Comparison of ENCODE assay signal across 11 cellular contexts in the genomic region with DNA sequence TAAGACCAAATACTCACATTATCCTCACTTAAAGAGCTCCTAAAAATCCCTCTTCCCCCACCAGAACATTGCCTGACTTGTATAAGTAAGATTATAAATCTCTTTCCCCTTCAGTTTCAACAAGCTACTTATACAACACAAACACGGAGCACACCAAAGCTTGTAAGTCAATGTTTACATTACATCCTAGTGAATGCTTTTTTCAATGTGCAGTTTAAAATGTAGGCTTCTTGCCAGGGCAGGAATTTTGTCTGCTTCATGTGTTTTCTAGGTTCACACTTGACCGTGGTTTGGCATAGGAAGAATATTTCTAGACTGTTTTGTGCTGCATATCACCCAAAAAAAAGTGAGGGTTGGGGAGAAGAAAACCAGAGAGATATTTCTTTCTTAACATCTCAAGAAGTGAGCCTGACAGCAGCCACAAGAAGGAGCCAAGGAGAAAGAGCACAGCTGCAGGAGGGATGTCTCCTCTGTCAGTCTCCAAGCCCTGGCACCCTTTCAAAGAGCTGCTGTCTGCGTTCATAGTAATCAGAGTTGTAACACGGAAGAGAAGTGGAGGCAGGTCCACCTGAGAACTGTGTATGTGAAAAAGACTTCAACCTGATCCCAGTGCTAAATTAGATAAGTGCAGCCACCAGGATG.
DNase-seq lines count a peak whose midpoint lies in the region; ATAC-seq and TF ChIP-seq lines count a peak whose summit lies in the region.
"Had no signal": no experiment of that assay in that cellular context is flagged by ENCODE, and none has a peak within 500 bp of the region (broad histone marks: within the 10 kb centered on the region; RNA-seq: fewer than 3 reads in every experiment).

No MANE protein-coding gene starts in this region.

- H3K27me3 ChIP-seq in mesenchymal stem cell (ENCODE audit: control insufficient read depth in 1 of 2, insufficient read depth in 1 of 2, low read length in 2 of 2) (no peaks in the 10 kb centered on the region), uterus (no peaks in the 10 kb centered on the region)

- no peak overlapping the region for H2AFZ ChIP-seq in mesenchymal stem cell (ENCODE audit: low read depth, low read length)

- no peak overlapping the region for H3K23ac ChIP-seq in mesenchymal stem cell (ENCODE audit: low read length in 2 of 2)

- no peak overlapping the region for H3K14ac ChIP-seq in mesenchymal stem cell (ENCODE audit: low read length in 2 of 2)

- H3K4me3 ChIP-seq in mesenchymal stem cell (ENCODE audit: insufficient read depth in 1 of 2, low read depth in 1 of 2, low read length in 2 of 2) (no peak overlapping the region), uterus (no peak overlapping the region)

- H3K9me3 Mint-ChIP-seq in HFFc6 = no peaks in the 10 kb centered on the region
- H3K9me3 Mint-ChIP-seq in activated CD8-positive, alpha-beta memory T cell treated with anti-CD3 and anti-CD28 coated beads, Interleukin-2, amount 10 ng/mL, durations not matched to agents 7 days and 5 days (ENCODE audit: low read depth) = no peaks in the 10 kb centered on the region

- ATAC-seq in activated CD8-positive, alpha-beta memory T cell treated with anti-CD3 and anti-CD28 coated beads, Interleukin-2, amount 10 ng/mL, durations not matched to agents 7 days and 5 days = no peak
- ATAC-seq in HG03378 (IDR thresholded peaks at IDR 0.05; ENCODE audit: unreplicated experiment) = no peak
- no peak for ATAC-seq in GM18519 (IDR thresholded peaks at IDR 0.05; ENCODE audit: low FRiP score, unreplicated experiment)

- intact Hi-C loops in uterus (cut with DNase I; ENCODE audit: low total_unique reads) = no loop called here

- no peak overlapping the region for H2BK15ac ChIP-seq in mesenchymal stem cell (ENCODE audit: low read depth, poor library complexity, severe bottlenecking)

- no peaks in the 10 kb centered on the region for H3K79me1 ChIP-seq in mesenchymal stem cell (replicated peaks; ENCODE audit: low read length, poor library complexity, severe bottlenecking)

- H4K91ac ChIP-seq in mesenchymal stem cell (ENCODE audit: low read length) = no peak overlapping the region

- peak overlapping the region; percentile 19 for H3K27ac Mint-ChIP-seq in HFFc6
- H3K27ac Mint-ChIP-seq in activated CD8-positive, alpha-beta memory T cell treated with anti-CD3 and anti-CD28 coated beads, Interleukin-2, amount 10 ng/mL, durations not matched to agents 7 days and 5 days = no peak overlapping the region
- H3K27ac Mint-ChIP-seq: immature natural killer cell had no signal

- H3K4me2 ChIP-seq in mesenchymal stem cell (ENCODE audit: low read length, poor library complexity, severe bottlenecking) = no peak overlapping the region

- DNase-seq in COLO668 (lab: John Stamatoyannopoulos, UW; ENCODE audit: unreplicated experiment) = peak; percentile 14
- no peak for DNase-seq in HFFc6
- peak; percentile 20 for DNase-seq in RPMI7951 (ENCODE audit: low read depth)
- DNase-seq in mesenchymal stem cell = peak; percentile 63
- no peak for DNase-seq in activated CD8-positive, alpha-beta memory T cell treated with anti-CD3 and anti-CD28 coated beads, Interleukin-2, amount 10 ng/mL, durations not matched to agents 7 days and 5 days
- DNase-seq in uterus = no peak
- DNase-seq: immature natural killer cell; KBM-7; stimulated activated CD4-positive, alpha-beta T cell treated with anti-CD3 and anti-CD28 coated beads, Interleukin-4, amount 100 ng/mL, for 24 hours had no signal

- peaks cover 28% of the 10 kb centered on the region for H3K4me1 Mint-ChIP-seq in HFFc6 (ENCODE audit: low read depth)
- H3K4me1 Mint-ChIP-seq in activated CD8-positive, alpha-beta memory T cell treated with anti-CD3 and anti-CD28 coated beads, Interleukin-2, amount 10 ng/mL, durations not matched to agents 7 days and 5 days = no peaks in the 10 kb centered on the region
- H3K4me1 Mint-ChIP-seq: immature natural killer cell had no signal

- peak overlapping the region; percentile 64 for H2BK120ac ChIP-seq in mesenchymal stem cell (ENCODE audit: low read depth, low read length)

- H3K27ac ChIP-seq in mesenchymal stem cell (ENCODE audit: low read length, poor library complexity, severe bottlenecking) = no peak overlapping the region
- no peak overlapping the region for H3K27ac ChIP-seq in uterus

- TF ChIP-seq POLR2A in uterus (IDR thresholded peaks at IDR 0.05) = no peak

- H3K4ac ChIP-seq in mesenchymal stem cell (ENCODE audit: low read depth in 1 of 2, low read length in 2 of 2) = no peak overlapping the region

- H3K36me3 ChIP-seq in mesenchymal stem cell (ENCODE audit: control insufficient read depth in 1 of 2, insufficient read depth in 2 of 2, low read depth in 1 of 2, low read length in 2 of 2) (no peaks in the 10 kb centered on the region), uterus (no peaks in the 10 kb centered on the region)

- no peaks in the 10 kb centered on the region; the same call in 1 of the 2 replicates for H3K27me3 Mint-ChIP-seq in HFFc6 (ENCODE audit: insufficient read depth)
- H3K27me3 Mint-ChIP-seq in activated CD8-positive, alpha-beta memory T cell treated with anti-CD3 and anti-CD28 coated beads, Interleukin-2, amount 10 ng/mL, durations not matched to agents 7 days and 5 days = peaks cover 22% of the 10 kb centered on the region

- CTCF ChIA-PET in activated CD8-positive, alpha-beta memory T cell treated with anti-CD3 and anti-CD28 coated beads, Interleukin-2, amount 10 ng/mL, durations not matched to agents 7 days and 5 days (lab: Charles Lee) = no interaction called here

- TF ChIP-seq CTCF in HFFc6 (IDR thresholded peaks at IDR 0.05) (peak; percentile 18; the same call in 1 of the 2 replicates), uterus (IDR thresholded peaks at IDR 0.05) (no peak)

- H3K18ac ChIP-seq in mesenchymal stem cell (ENCODE audit: low read depth in 1 of 2, low read length in 2 of 2) = no peak overlapping the region

- no peak overlapping the region for H4K8ac ChIP-seq in mesenchymal stem cell (ENCODE audit: low read length)

- H2BK5ac ChIP-seq in mesenchymal stem cell (ENCODE audit: low read depth, low read length, poor library complexity, severe bottlenecking) = no peak overlapping the region

- H3K9me3 ChIP-seq in mesenchymal stem cell (ENCODE audit: control insufficient read depth, low read length) = no peaks in the 10 kb centered on the region
- H3K9me3 ChIP-seq in uterus = no peaks in the 10 kb centered on the region

- H2AK5ac ChIP-seq in mesenchymal stem cell (ENCODE audit: low read length, severe bottlenecking) = no peak overlapping the region

- H3K4me3 Mint-ChIP-seq in HFFc6 = peak overlapping the region; percentile 54
- no peak overlapping the region for H3K4me3 Mint-ChIP-seq in activated CD8-positive, alpha-beta memory T cell treated with anti-CD3 and anti-CD28 coated beads, Interleukin-2, amount 10 ng/mL, durations not matched to agents 7 days and 5 days
- H3K4me3 Mint-ChIP-seq: immature natural killer cell had no signal

- WGBS in mesenchymal stem cell = 6% methylated on average over 3 of the region's 4 CpGs

- peaks cover 5% of the 10 kb centered on the region; the same call in 1 of the 2 replicates for H3K36me3 Mint-ChIP-seq in HFFc6 (ENCODE audit: low read depth)
- H3K36me3 Mint-ChIP-seq in activated CD8-positive, alpha-beta memory T cell treated with anti-CD3 and anti-CD28 coated beads, Interleukin-2, amount 10 ng/mL, durations not matched to agents 7 days and 5 days = no peaks in the 10 kb centered on the region
- H3K36me3 Mint-ChIP-seq: immature natural killer cell had no signal

- no peak overlapping the region for H2BK12ac ChIP-seq in mesenchymal stem cell (ENCODE audit: low read length in 2 of 2)

- no peak overlapping the region for H3K9ac ChIP-seq in mesenchymal stem cell (ENCODE audit: low read length)

- H3K4me1 ChIP-seq in mesenchymal stem cell (ENCODE audit: control insufficient read depth, insufficient read depth, low read depth, low read length) (no peaks in the 10 kb centered on the region), uterus (no peaks in the 10 kb centered on the region)

Comparison
In these comparisons a context has a peak if more than half of its experiments do, and no peak if none do; other contexts are left out.
1. DNase-seq: peak in COLO668 (single experiment), RPMI7951 (single experiment) and mesenchymal stem cell (single experiment); none in HFFc6 (single experiment), activated CD8-positive, alpha-beta memory T cell treated with anti-CD3 and anti-CD28 coated beads, Interleukin-2, amount 10 ng/mL, durations not matched to agents 7 days and 5 days (single experiment) and uterus (0 of 2).